In genomic region chr12:124686001-124686884, GRCh38 we compare ENCODE assay signal across 11 cellular contexts.
DNase-seq lines count a peak whose midpoint lies in the region; TF ChIP-seq lines count a peak whose summit lies in the region.
"Had no signal": no experiment of that assay in that cellular context is flagged by ENCODE, and none has a peak within 500 bp of the region (broad histone marks: within the 10 kb centered on the region; RNA-seq: fewer than 3 reads in every experiment).

No MANE protein-coding gene starts in this region.

- 45% methylated on average over 15 of the region's 15 CpGs for WGBS in suprapubic skin

- no peak for TF ChIP-seq EP300 in suprapubic skin (IDR thresholded peaks at IDR 0.05)

- TF ChIP-seq CTCF in HFFc6 (IDR thresholded peaks at IDR 0.05) (no peak), suprapubic skin (IDR thresholded peaks at IDR 0.05) (no peak)

- H3K4me1 ChIP-seq in adipocyte (ENCODE audit: control insufficient read depth, insufficient read depth, low read length) (peaks cover 64% of the 10 kb centered on the region), suprapubic skin (peaks cover 58% of the 10 kb centered on the region)

- H3K9me3 Mint-ChIP-seq in HFFc6 (peaks cover under 1% of the 10 kb centered on the region; the same call in 1 of the 2 replicates), immature natural killer cell (no peaks in the 10 kb centered on the region)

- DNase-seq in HFFc6 (peak; percentile 72), adipocyte (ENCODE audit: low read depth) (peak; percentile 41), head of caudate nucleus (peak in 22 of 42 donors; percentile 16 to 81 (median 58)), suprapubic skin (ENCODE audit: low spot score in 2 of 2) (no peak), NOMO-1 treated with dmso at 0.1 percent for 144 hours (lab: John Stamatoyannopoulos, UW; ENCODE audit: unreplicated experiment) (no peak), NCI-H1105 (lab: John Stamatoyannopoulos, UW) (no peak), immature natural killer cell (no peak)
- DNase-seq: NK-92 treated with Interleukin-12 subunit alpha and Interleukin-12 subunit beta, amount 100 ng/mL, for 24 hours; stimulated activated CD8-positive, alpha-beta memory T cell treated with anti-CD3 and anti-CD28 coated beads, Interleukin-4, amount 100 ng/mL, for 48 hours had no signal

- H3K9ac ChIP-seq in adipocyte (ENCODE audit: low read length): peak overlapping the region; percentile 77

- no peaks in the 10 kb centered on the region for H3K36me3 ChIP-seq in adipocyte (ENCODE audit: control insufficient read depth, insufficient read depth, low read length, severe bottlenecking)
- no peaks in the 10 kb centered on the region for H3K36me3 ChIP-seq in suprapubic skin
- H3K36me3 ChIP-seq: adrenal gland had no signal

- peak overlapping the region; percentile 65 for H3K4me3 ChIP-seq in adipocyte (ENCODE audit: low read length)
- no peak overlapping the region for H3K4me3 ChIP-seq in suprapubic skin

- TF ChIP-seq POLR2A in suprapubic skin (IDR thresholded peaks at IDR 0.05): no peak

- H3K27me3 ChIP-seq in adipocyte (replicated peaks; ENCODE audit: control insufficient read depth, insufficient read depth, low read length): no peaks in the 10 kb centered on the region
- H3K27me3 ChIP-seq in suprapubic skin: no peaks in the 10 kb centered on the region
- H3K27me3 ChIP-seq: adrenal gland had no signal

- peak overlapping the region; percentile 76 for H3K27ac Mint-ChIP-seq in HFFc6
- no peak overlapping the region for H3K27ac Mint-ChIP-seq in immature natural killer cell
- H3K27ac Mint-ChIP-seq: IgD-negative memory B cell had no signal

- H3K27ac ChIP-seq in suprapubic skin: peak overlapping the region; percentile 88

- H3K4me3 Mint-ChIP-seq in HFFc6 (peak overlapping the region; percentile 80), immature natural killer cell (no peak overlapping the region)

- H3K4me1 Mint-ChIP-seq in HFFc6 (ENCODE audit: low read depth): peaks cover 70% of the 10 kb centered on the region
- H3K4me1 Mint-ChIP-seq in immature natural killer cell: peaks cover 24 to 30% of the 10 kb centered on the region in 2 donors

- H3K9me3 ChIP-seq in adipocyte (ENCODE audit: control insufficient read depth, low read length): peaks cover 2% of the 10 kb centered on the region
- no peaks in the 10 kb centered on the region for H3K9me3 ChIP-seq in suprapubic skin
- H3K9me3 ChIP-seq: adrenal gland had no signal

- H3K36me3 Mint-ChIP-seq in HFFc6 (ENCODE audit: low read depth): peaks cover under 1% of the 10 kb centered on the region; the same call in 1 of the 2 replicates
- H3K36me3 Mint-ChIP-seq in immature natural killer cell: no peaks in the 10 kb centered on the region

- intact Hi-C loops in head of caudate nucleus (cut with DNase I): no loop called here

- H3K27me3 Mint-ChIP-seq in HFFc6 (ENCODE audit: insufficient read depth) (peaks cover 10% of the 10 kb centered on the region), immature natural killer cell (ENCODE audit: low read depth in 3 of 3) (peaks cover 5 to 13% (median 12%) of the 10 kb centered on the region in 3 donors)

Comparison
In these comparisons a context has a peak if more than half of its experiments do, and no peak if none do; other contexts are left out.
1. DNase-seq: peak in HFFc6 (single experiment), adipocyte (single experiment) and head of caudate nucleus (22 of 42); none in suprapubic skin (0 of 2), NOMO-1 treated with dmso at 0.1 percent for 144 hours (single experiment), NCI-H1105 (single experiment) and immature natural killer cell (0 of 3).